34 cellular contexts compared by ENCODE assay signal in the genomic region with DNA sequence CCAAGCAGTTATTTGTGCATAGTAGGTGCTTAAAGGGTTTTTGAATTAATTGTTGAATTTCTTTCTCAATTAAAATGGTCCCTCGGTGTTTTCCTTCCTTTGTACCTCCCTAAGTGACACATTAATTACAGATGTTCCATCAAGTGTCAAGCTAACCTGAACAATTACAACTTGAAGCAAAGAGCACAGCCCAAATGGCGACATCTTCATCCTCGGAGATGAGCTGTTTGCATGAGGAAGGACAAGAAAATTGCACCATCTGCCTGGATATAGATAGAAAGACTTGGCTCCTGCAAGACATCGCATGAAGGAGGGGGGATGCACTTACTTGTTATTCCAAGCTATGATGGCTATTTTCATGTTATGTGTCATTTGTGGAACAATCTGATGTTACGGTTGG.
"Had no signal": no experiment of that assay in that cellular context is flagged by ENCODE, and none has a peak within 500 bp of the region (broad histone marks: within the 10 kb centered on the region; RNA-seq: fewer than 3 reads in every experiment).

No MANE protein-coding gene starts in this region.

- H3K9ac ChIP-seq: KMS-11 had no signal

- H3K4me2 ChIP-seq: KMS-11 had no signal

- H3K4me3 ChIP-seq: MG63 had no signal

- DNase-seq: Karpas-422, Kasumi-1, MG63, MM.1S, MV-4-11, NCI-H1048, NCI-H1092, NCI-H1092 treated with DMSO at 0.1 percent for 48 hours, NCI-H1105, NCI-H1105 treated with DMSO at 0.1 percent for 48 hours, NCI-H1417, NCI-H1417 treated with DMSO at 0.1 percent for 48 hours, NCI-H1436, NCI-H1436 treated with DMSO at 0.1 percent for 48 hours, NCI-H146, NCI-H1694, NCI-H1694 treated with DMSO at 0.1 percent for 48 hours, NCI-H187, NCI-H187 treated with DMSO at 0.1 percent for 48 hours, NCI-H1930, NCI-H2029, NCI-H2029 treated with DMSO at 0.1 percent for 48 hours, NCI-H2081, NCI-H2081 treated with DMSO at 0.1 percent for 48 hours, NCI-H2107, NCI-H2171, NCI-H2171 treated with DMSO at 0.1 percent for 48 hours, NCI-H2227 treated with DMSO at 0.1 percent for 48 hours, NCI-H226, NCI-H345, NCI-H446, NCI-H446 treated with DMSO at 0.1 percent for 48 hours, NCI-H510A had no signal

- H3K27ac ChIP-seq: KMS-11 had no signal

- H3K9me3 ChIP-seq: MG63 had no signal

- H3K36me3 ChIP-seq: MG63 had no signal
